ENCODE assay signal across 8 cellular contexts in the genomic region with DNA sequence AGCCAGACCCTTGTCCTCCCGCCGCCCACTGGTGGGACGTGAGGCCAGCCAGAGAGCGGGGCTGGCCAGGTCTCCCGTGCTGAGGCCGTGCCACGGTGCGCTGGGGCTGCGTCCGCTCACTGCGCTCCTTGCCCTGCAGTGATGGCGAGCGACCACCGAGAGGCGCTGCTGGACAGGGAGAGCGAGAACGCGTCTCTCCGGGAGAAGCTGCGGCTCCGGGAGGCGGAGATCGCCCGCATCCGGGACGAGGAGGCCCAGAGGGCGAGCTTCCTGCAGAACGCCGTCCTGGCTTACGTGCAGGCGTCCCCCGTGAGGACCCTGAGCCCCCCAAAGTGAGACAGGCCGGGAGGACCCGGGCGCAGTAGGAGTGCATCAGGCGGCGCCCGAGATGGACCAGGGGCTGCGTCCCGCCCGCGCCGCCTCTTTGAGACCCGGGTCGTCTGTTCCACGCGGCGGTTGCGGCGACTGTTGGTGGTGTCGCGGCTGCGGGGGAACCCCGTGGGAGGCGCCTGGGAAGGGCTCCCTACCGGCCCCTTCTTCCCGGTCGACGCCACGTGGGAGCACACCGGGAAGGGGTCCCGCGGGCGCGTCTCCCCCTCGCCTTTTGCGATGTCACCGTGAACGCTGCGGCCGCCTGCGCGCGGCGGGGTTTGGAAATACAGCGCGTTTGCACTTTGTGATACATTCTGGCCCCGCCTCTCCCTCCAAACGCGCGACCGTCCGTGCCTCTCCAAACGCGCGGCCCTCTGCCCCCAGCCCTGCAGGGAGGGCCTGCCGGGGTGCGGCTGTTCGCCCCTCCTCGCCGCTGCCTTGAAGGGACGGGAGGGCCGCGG. TPM values are rescaled to one million over a fixed set of nuclear protein-coding genes. Genes with fewer than 3 reads are reported as not detected.
A peak's percentile ranks its signal among the peaks of the same experiment; 100 is the strongest.
DNase-seq lines count a peak whose midpoint lies in the region; ATAC-seq and TF ChIP-seq lines count a peak whose summit lies in the region.

No MANE protein-coding gene starts in this region.

- peaks cover 34% of the 10 kb centered on the region for H3K36me3 ChIP-seq in HUES6 (ENCODE audit: control insufficient read depth, insufficient read depth, low read length)
- peaks cover 2% of the 10 kb centered on the region; the same call in 1 of the 2 replicates for H3K36me3 ChIP-seq in Panc1 (ENCODE audit: control insufficient read depth, insufficient read depth, low read length)

- intact Hi-C loops in Panc1 (cut with micrococcal nuclease; ENCODE audit: unreplicated experiment) = no loop called here
- intact Hi-C loops in activated T-helper 2 cell treated with anti-CD3 and anti-CD28 coated beads, Interferon-gamma antibody, Interleukin-2, Interleukin-4, amounts not matched to agents 10 μg/mL and 5 μg/mL and 100 μg/mL, durations not matched to agents 14 hours and 24 hours and 36 hours (cut with micrococcal nuclease) = loop anchor here (1.0 to 10.0 kb wide), 2 partner anchors 124 to 384 kb away; partner anchors contain the start of genes HEXD and OGFOD3

- in situ Hi-C loops in Panc1 (cut with HindIII; ENCODE audit: low pct_unique_long_range_greater_than_20kb, low sequenced_read_pairs) = no loop called here

- H3K9me3 ChIP-seq in HUES6 (ENCODE audit: control insufficient read depth, insufficient read depth, low read depth, low read length) (no peaks in the 10 kb centered on the region), Panc1 (ENCODE audit: control insufficient read depth, insufficient read depth, low read depth, low read length) (no peaks in the 10 kb centered on the region)

- POLR2A ChIA-PET in Panc1 (lab: Charles Lee) = interaction anchor here (0.6 to 1.2 kb wide), 2 partner anchors 11 to 76 kb away, joined by 3 to 5 read pairs; no protein-coding TSS in a partner anchor

- H3K4me1 ChIP-seq in HUES6 (ENCODE audit: control insufficient read depth, insufficient read depth, low read length) (peaks cover 15% of the 10 kb centered on the region), Panc1 (ENCODE audit: control insufficient read depth, insufficient read depth, low read length) (peaks cover 13% of the 10 kb centered on the region)

- peaks cover 9% of the 10 kb centered on the region for H3K4me1 Mint-ChIP-seq in activated T-helper 2 cell treated with anti-CD3 and anti-CD28 coated beads, Interferon-gamma antibody, Interleukin-2, Interleukin-4, amounts not matched to agents 10 μg/mL and 5 μg/mL and 100 μg/mL, durations not matched to agents 14 hours and 24 hours and 36 hours (ENCODE audit: low read depth)
- H3K4me1 Mint-ChIP-seq in nephron = peaks cover 9% of the 10 kb centered on the region
- H3K4me1 Mint-ChIP-seq in stimulated activated memory B cell treated with anti-CD40 and anti-IgM and Interleukin-4, amounts not matched to agents 10 μg/mL and 1 μg/mL and 100 μg/mL, for 72 hours = peaks cover 24% of the 10 kb centered on the region

- H3K27ac ChIP-seq in HUES6 (ENCODE audit: low read depth, low read length) (no peak overlapping the region), Panc1 (ENCODE audit: low read length) (peak overlapping the region; percentile 79)

- peak; percentile 59 for DNase-seq in GF-D8 (lab: John Stamatoyannopoulos, UW)
- no peak for DNase-seq in Panc1 (ENCODE audit: low read depth, low spot score)
- peak; percentile 81 for DNase-seq in activated T-helper 2 cell treated with anti-CD3 and anti-CD28 coated beads, Interferon-gamma antibody, Interleukin-2, Interleukin-4, amounts not matched to agents 10 μg/mL and 5 μg/mL and 100 μg/mL, durations not matched to agents 14 hours and 24 hours and 36 hours (ENCODE audit: low spot score)
- peak; percentile 89 for DNase-seq in fibroblast of pulmonary artery (ENCODE audit: low read depth)
- no peak for DNase-seq in mesenteric fat pad (ENCODE audit: low spot score)

- TF ChIP-seq CTCF in Panc1 (IDR thresholded peaks at IDR 0.05) (peak; percentile 94), fibroblast of pulmonary artery (IDR thresholded peaks at IDR 0.05; ENCODE audit: low read length, missing control alignments) (peak; percentile 71), nephron (IDR thresholded peaks at IDR 0.05; ENCODE audit: unreplicated experiment in 3 of 3) (peak; percentile 92 to 95 (median 93))

- H3K9ac ChIP-seq in HUES6 (ENCODE audit: low read length) = peak overlapping the region; percentile 48

- CTCF ChIA-PET in Panc1 (lab: Charles Lee) = interaction anchor here (0.7 to 1.7 kb wide), 8 partner anchors 9 to 124 kb away, joined by 3 to 5 read pairs (median 4); no protein-coding TSS in a partner anchor

- H3K36me3 Mint-ChIP-seq in activated T-helper 2 cell treated with anti-CD3 and anti-CD28 coated beads, Interferon-gamma antibody, Interleukin-2, Interleukin-4, amounts not matched to agents 10 μg/mL and 5 μg/mL and 100 μg/mL, durations not matched to agents 14 hours and 24 hours and 36 hours (ENCODE audit: low read depth) = peaks cover 17% of the 10 kb centered on the region
- H3K36me3 Mint-ChIP-seq in nephron (ENCODE audit: low read depth) = no peaks in the 10 kb centered on the region
- H3K36me3 Mint-ChIP-seq in stimulated activated memory B cell treated with anti-CD40 and anti-IgM and Interleukin-4, amounts not matched to agents 10 μg/mL and 1 μg/mL and 100 μg/mL, for 72 hours = peaks cover 20% of the 10 kb centered on the region

- H3K9me3 Mint-ChIP-seq in activated T-helper 2 cell treated with anti-CD3 and anti-CD28 coated beads, Interferon-gamma antibody, Interleukin-2, Interleukin-4, amounts not matched to agents 10 μg/mL and 5 μg/mL and 100 μg/mL, durations not matched to agents 14 hours and 24 hours and 36 hours = no peaks in the 10 kb centered on the region
- no peaks in the 10 kb centered on the region for H3K9me3 Mint-ChIP-seq in nephron
- H3K9me3 Mint-ChIP-seq in stimulated activated memory B cell treated with anti-CD40 and anti-IgM and Interleukin-4, amounts not matched to agents 10 μg/mL and 1 μg/mL and 100 μg/mL, for 72 hours = no peaks in the 10 kb centered on the region

- peak overlapping the region; percentile 84 for H3K27ac Mint-ChIP-seq in activated T-helper 2 cell treated with anti-CD3 and anti-CD28 coated beads, Interferon-gamma antibody, Interleukin-2, Interleukin-4, amounts not matched to agents 10 μg/mL and 5 μg/mL and 100 μg/mL, durations not matched to agents 14 hours and 24 hours and 36 hours
- no peak overlapping the region for H3K27ac Mint-ChIP-seq in nephron
- no peak overlapping the region for H3K27ac Mint-ChIP-seq in stimulated activated memory B cell treated with anti-CD40 and anti-IgM and Interleukin-4, amounts not matched to agents 10 μg/mL and 1 μg/mL and 100 μg/mL, for 72 hours

- H3K4me3 Mint-ChIP-seq in activated T-helper 2 cell treated with anti-CD3 and anti-CD28 coated beads, Interferon-gamma antibody, Interleukin-2, Interleukin-4, amounts not matched to agents 10 μg/mL and 5 μg/mL and 100 μg/mL, durations not matched to agents 14 hours and 24 hours and 36 hours (ENCODE audit: low read depth) = peak overlapping the region; percentile 86
- H3K4me3 Mint-ChIP-seq in nephron = peak overlapping the region; percentile 83 to 84 (median 84)
- H3K4me3 Mint-ChIP-seq in stimulated activated memory B cell treated with anti-CD40 and anti-IgM and Interleukin-4, amounts not matched to agents 10 μg/mL and 1 μg/mL and 100 μg/mL, for 72 hours = peak overlapping the region; percentile 85

- H3K27me3 Mint-ChIP-seq in activated T-helper 2 cell treated with anti-CD3 and anti-CD28 coated beads, Interferon-gamma antibody, Interleukin-2, Interleukin-4, amounts not matched to agents 10 μg/mL and 5 μg/mL and 100 μg/mL, durations not matched to agents 14 hours and 24 hours and 36 hours (ENCODE audit: low read depth) = no peaks in the 10 kb centered on the region
- peaks cover 16% of the 10 kb centered on the region for H3K27me3 Mint-ChIP-seq in nephron (ENCODE audit: low read depth)
- H3K27me3 Mint-ChIP-seq in stimulated activated memory B cell treated with anti-CD40 and anti-IgM and Interleukin-4, amounts not matched to agents 10 μg/mL and 1 μg/mL and 100 μg/mL, for 72 hours = peaks cover 34% of the 10 kb centered on the region

- ATAC-seq in Panc1 = peak; percentile 77
- ATAC-seq in stimulated activated memory B cell treated with anti-CD40 and anti-IgM and Interleukin-4, amounts not matched to agents 10 μg/mL and 1 μg/mL and 100 μg/mL, for 72 hours = peak; percentile 71

- BruUV-seq in Panc1 (replicated peaks; lab: Mats Ljungman, UMichigan) = TSS peak; percentile 84

- peak overlapping the region; percentile 80 for H3K4me3 ChIP-seq in HUES6 (ENCODE audit: low read depth, low read length)
- peak overlapping the region; percentile 63 for H3K4me3 ChIP-seq in Panc1 (ENCODE audit: low read depth in 2 of 2, low read length in 2 of 2)
- peak overlapping the region; percentile 53 for H3K4me3 ChIP-seq in fibroblast of pulmonary artery (replicated peaks; ENCODE audit: low read depth, low read length)

- H3K27me3 ChIP-seq in HUES6 (ENCODE audit: control insufficient read depth, insufficient read depth, low read length) (no peaks in the 10 kb centered on the region), Panc1 (ENCODE audit: control insufficient read depth, insufficient read depth, low read length) (no peaks in the 10 kb centered on the region)

RNA-seq across cellular contexts. Expression of gene RAC3, which starts 0.8 kb away (rescaled TPM):
- 39.4 TPM for total RNA-seq in Panc1 (2021; ENCODE audit: unreplicated experiment)
- 84.7 TPM for polyA plus RNA-seq in Panc1 (2012; ENCODE audit: insufficient read length)
- total RNA-seq in activated T-helper 2 cell treated with anti-CD3 and anti-CD28 coated beads, Interferon-gamma antibody, Interleukin-2, Interleukin-4, amounts not matched to agents 10 μg/mL and 5 μg/mL and 100 μg/mL, durations not matched to agents 14 hours and 24 hours and 36 hours = 15.4 and 18.4 TPM in 2 replicates
- total RNA-seq in mesenteric fat pad = 15.5 TPM

RNA-seq across cellular contexts. Expression of gene DCXR, which starts 6.8 kb away (rescaled TPM):
- total RNA-seq in Panc1 (2021; ENCODE audit: unreplicated experiment) (128 TPM), mesenteric fat pad (157 TPM)
- polyA plus RNA-seq in Panc1 (2012; ENCODE audit: insufficient read length) = 148 TPM
- 138 and 145 TPM in 2 replicates for total RNA-seq in activated T-helper 2 cell treated with anti-CD3 and anti-CD28 coated beads, Interferon-gamma antibody, Interleukin-2, Interleukin-4, amounts not matched to agents 10 μg/mL and 5 μg/mL and 100 μg/mL, durations not matched to agents 14 hours and 24 hours and 36 hours

RNA-seq across cellular contexts. Expression of gene LRRC45, which starts 7.6 kb away (rescaled TPM):
- total RNA-seq in Panc1 (2021; ENCODE audit: unreplicated experiment) = 29.9 TPM
- 27.6 TPM for polyA plus RNA-seq in Panc1 (2012; ENCODE audit: insufficient read length)
- 32.3 and 33.4 TPM in 2 replicates for total RNA-seq in activated T-helper 2 cell treated with anti-CD3 and anti-CD28 coated beads, Interferon-gamma antibody, Interleukin-2, Interleukin-4, amounts not matched to agents 10 μg/mL and 5 μg/mL and 100 μg/mL, durations not matched to agents 14 hours and 24 hours and 36 hours
- 7.0 TPM for total RNA-seq in mesenteric fat pad

RNA-seq across cellular contexts. Expression of gene CENPX, which starts 8.0 kb away (rescaled TPM):
- total RNA-seq in Panc1 (2021; ENCODE audit: unreplicated experiment) (187 TPM), mesenteric fat pad (47.0 TPM)
- polyA plus RNA-seq in Panc1 (2012; ENCODE audit: insufficient read length) = 198 TPM
- 88.3 and 91.9 TPM in 2 replicates for total RNA-seq in activated T-helper 2 cell treated with anti-CD3 and anti-CD28 coated beads, Interferon-gamma antibody, Interleukin-2, Interleukin-4, amounts not matched to agents 10 μg/mL and 5 μg/mL and 100 μg/mL, durations not matched to agents 14 hours and 24 hours and 36 hours

RNA-seq across cellular contexts. Expression of gene RFNG, which starts 20.9 kb away (rescaled TPM):
- total RNA-seq in Panc1 (2021; ENCODE audit: unreplicated experiment) (43.4 TPM), mesenteric fat pad (46.1 TPM)
- polyA plus RNA-seq in Panc1 (2012; ENCODE audit: insufficient read length) = 54.6 TPM
- total RNA-seq in activated T-helper 2 cell treated with anti-CD3 and anti-CD28 coated beads, Interferon-gamma antibody, Interleukin-2, Interleukin-4, amounts not matched to agents 10 μg/mL and 5 μg/mL and 100 μg/mL, durations not matched to agents 14 hours and 24 hours and 36 hours = 21.8 and 21.9 TPM in 2 replicates

Comparison
In these comparisons a context has a peak if more than half of its experiments do, and no peak if none do; other contexts are left out.
1. DNase-seq: peak in GF-D8 (single experiment), activated T-helper 2 cell treated with anti-CD3 and anti-CD28 coated beads, Interferon-gamma antibody, Interleukin-2, Interleukin-4, amounts not matched to agents 10 μg/mL and 5 μg/mL and 100 μg/mL, durations not matched to agents 14 hours and 24 hours and 36 hours (single experiment) and fibroblast of pulmonary artery (single experiment); none in Panc1 (single experiment) and mesenteric fat pad (single experiment).
2. Peak in every context shown above with its lines, with median percentiles within 50 percentile points of each other: H3K4me3 ChIP-seq, CTCF ChIP-seq and H3K4me3 Mint-ChIP-seq.